Comparison of ENCODE assay signal across 6 cellular contexts in genomic region chr1:154956557-154956956, GRCh38. TPM values are rescaled to one million over a fixed set of nuclear protein-coding genes. Genes with fewer than 3 reads are reported as not detected.
DNase-seq lines count a peak whose midpoint lies in the region; ATAC-seq and TF ChIP-seq lines count a peak whose summit lies in the region.

No MANE protein-coding gene starts in this region.

- peak overlapping the region; percentile 88 to 98 (median 97) for H3K27ac Mint-ChIP-seq in brain
- peak overlapping the region; percentile 90 to 94 for H3K27ac Mint-ChIP-seq in natural killer cell treated with Interleukin-12 subunit alpha and Interleukin-12 subunit beta and Interleukin-15 and Interleukin-18, amount 100 ng/mL, for 72 hours

- no peak overlapping the region for H3K27ac ChIP-seq in HEK293 (ENCODE audit: extremely low read depth, low read depth, low read length)

- no peaks in the 10 kb centered on the region for H3K9me3 Mint-ChIP-seq in brain
- H3K9me3 Mint-ChIP-seq in natural killer cell treated with Interleukin-12 subunit alpha and Interleukin-12 subunit beta and Interleukin-15 and Interleukin-18, amount 100 ng/mL, for 72 hours: no peaks in the 10 kb centered on the region

- TF ChIP-seq CTCF in HEK293 (tag by site-specific recombination; IDR thresholded peaks at IDR 0.05) (no peak), brain (conservative IDR thresholded peaks at IDR 0.05) (no peak)

- ATAC-seq in natural killer cell treated with Interleukin-12 subunit alpha and Interleukin-12 subunit beta and Interleukin-15 and Interleukin-18, amount 100 ng/mL, for 72 hours: no peak

- no peak for DNase-seq in natural killer cell treated with Interleukin-12 subunit alpha and Interleukin-12 subunit beta and Interleukin-15 and Interleukin-18, amount 100 ng/mL, for 72 hours (ENCODE audit: low spot score)
- DNase-seq in stimulated activated CD4-positive, alpha-beta T cell treated with anti-CD3 and anti-CD28 coated beads, Interleukin-4, amount 100 ng/mL, for 4 hours: no peak
- no peak for DNase-seq in activated CD4-positive, alpha-beta T cell treated with anti-CD3 and anti-CD28 coated beads, Interleukin-2, amount 50 U/mL, for 4 hours
- DNase-seq in retina: no peak

- H3K36me3 Mint-ChIP-seq in brain: peaks cover 8% of the 10 kb centered on the region
- no peaks in the 10 kb centered on the region for H3K36me3 Mint-ChIP-seq in natural killer cell treated with Interleukin-12 subunit alpha and Interleukin-12 subunit beta and Interleukin-15 and Interleukin-18, amount 100 ng/mL, for 72 hours

- peak overlapping the region; percentile 88 to 95 (median 90) for H3K4me3 Mint-ChIP-seq in brain
- peak overlapping the region; percentile 99 for H3K4me3 Mint-ChIP-seq in natural killer cell treated with Interleukin-12 subunit alpha and Interleukin-12 subunit beta and Interleukin-15 and Interleukin-18, amount 100 ng/mL, for 72 hours

- POLR2A ChIA-PET in HEK293 (lab: Yijun Ruan, JAX): interaction anchor here (1.2 to 3.9 kb wide), 9 partner anchors 9 to 397 kb away, joined by 3 to 41 read pairs (median 5); partner anchors contain the start of genes ADAM15, PMVK and SHC1

- peak overlapping the region; percentile 59 for H3K4me3 ChIP-seq in HEK293 (ENCODE audit: low read depth, low read length)

- H3K4me1 ChIP-seq in HEK293 (ENCODE audit: control insufficient read depth, insufficient read depth, low read length): peaks cover 5% of the 10 kb centered on the region; the same call in 1 of the 2 replicates

- H3K9me3 ChIP-seq in HEK293 (ENCODE audit: control insufficient read depth, insufficient read depth, low read depth, low read length): no peaks in the 10 kb centered on the region

- no peaks in the 10 kb centered on the region for H3K27me3 Mint-ChIP-seq in brain
- no peaks in the 10 kb centered on the region for H3K27me3 Mint-ChIP-seq in natural killer cell treated with Interleukin-12 subunit alpha and Interleukin-12 subunit beta and Interleukin-15 and Interleukin-18, amount 100 ng/mL, for 72 hours

- H3K4me1 Mint-ChIP-seq in brain: peaks cover 84% of the 10 kb centered on the region
- peaks cover 55 to 60% of the 10 kb centered on the region in 2 donors for H3K4me1 Mint-ChIP-seq in natural killer cell treated with Interleukin-12 subunit alpha and Interleukin-12 subunit beta and Interleukin-15 and Interleukin-18, amount 100 ng/mL, for 72 hours (ENCODE audit: low read depth in 2 of 2)

- CTCF ChIA-PET in HEK293 (lab: Yijun Ruan, JAX): interaction anchor here (0.6 to 3.0 kb wide), 12 partner anchors 9 to 129 kb away, joined by 3 to 10 read pairs (median 6); partner anchors contain the start of genes ADAM15 and FLAD1

- H3K36me3 ChIP-seq in HEK293 (ENCODE audit: control insufficient read depth in 2 of 2, insufficient read depth in 1 of 2, low read length in 2 of 2): peaks cover 3 to 22% of the 10 kb centered on the region in 2 experiments

TF ChIP-seq in HEK293, 187 proteins besides CTCF, POLR2A, EP300 and RAD21:
- TF ChIP-seq ZNF768 (tag by site-specific recombination; IDR thresholded peaks at IDR 0.05): no peak
- TF ChIP-seq ZNF341 (tag by site-specific recombination; IDR thresholded peaks at IDR 0.05; ENCODE audit: low read depth): peak; percentile 84
- TF ChIP-seq KLF8 (tag by site-specific recombination; IDR thresholded peaks at IDR 0.05): 0 out of 2 replicates have a peak, but pooled peaks have one; percentile 6
- TF ChIP-seq ZBTB48 (tag by site-specific recombination; IDR thresholded peaks at IDR 0.05): peak; percentile 96
- peak; percentile 48; the same call in 1 of the 2 replicates for TF ChIP-seq ZBTB20 (tag by site-specific recombination; IDR thresholded peaks at IDR 0.05)

RNA-seq across cellular contexts. Expression of gene PBXIP1, which starts 0.7 kb away (rescaled TPM):
- 117 TPM for polyA plus RNA-seq in brain (ENCODE audit: insufficient read depth, low read depth, low replicate concordance)
- 10 to 100 TPM; 28.9 to 40.7 TPM for total RNA-seq in natural killer cell treated with Interleukin-12 subunit alpha and Interleukin-12 subunit beta and Interleukin-15 and Interleukin-18, amount 100 ng/mL, for 72 hours

RNA-seq across cellular contexts. Expression of gene PYGO2, which starts 5.0 kb away (rescaled TPM):
- polyA plus RNA-seq in brain (ENCODE audit: insufficient read depth, low read depth, low replicate concordance): 63.7 TPM
- 10 to 100 TPM; 27.4 to 36.0 TPM for total RNA-seq in natural killer cell treated with Interleukin-12 subunit alpha and Interleukin-12 subunit beta and Interleukin-15 and Interleukin-18, amount 100 ng/mL, for 72 hours

RNA-seq across cellular contexts. Expression of gene SHC1, which starts 14.0 kb away (rescaled TPM):
- polyA plus RNA-seq in brain (ENCODE audit: insufficient read depth, low read depth, low replicate concordance): 38.3 TPM
- total RNA-seq in natural killer cell treated with Interleukin-12 subunit alpha and Interleukin-12 subunit beta and Interleukin-15 and Interleukin-18, amount 100 ng/mL, for 72 hours: 10 to 100 TPM; 72.3 to 72.7 TPM

RNA-seq across cellular contexts. Expression of gene CKS1B, which starts 17.9 kb away (rescaled TPM):
- polyA plus RNA-seq in brain (ENCODE audit: insufficient read depth, low read depth, low replicate concordance): 183 TPM
- total RNA-seq in natural killer cell treated with Interleukin-12 subunit alpha and Interleukin-12 subunit beta and Interleukin-15 and Interleukin-18, amount 100 ng/mL, for 72 hours: 10 to 100 TPM; 52.4 to 72.9 TPM

RNA-seq across cellular contexts. Expression of gene PMVK, which starts 20.0 kb away (rescaled TPM):
- polyA plus RNA-seq in brain (ENCODE audit: insufficient read depth, low read depth, low replicate concordance): 102 TPM
- total RNA-seq in natural killer cell treated with Interleukin-12 subunit alpha and Interleukin-12 subunit beta and Interleukin-15 and Interleukin-18, amount 100 ng/mL, for 72 hours: 10 to 100 TPM; 28.8 to 53.9 TPM
